In the genomic region with DNA sequence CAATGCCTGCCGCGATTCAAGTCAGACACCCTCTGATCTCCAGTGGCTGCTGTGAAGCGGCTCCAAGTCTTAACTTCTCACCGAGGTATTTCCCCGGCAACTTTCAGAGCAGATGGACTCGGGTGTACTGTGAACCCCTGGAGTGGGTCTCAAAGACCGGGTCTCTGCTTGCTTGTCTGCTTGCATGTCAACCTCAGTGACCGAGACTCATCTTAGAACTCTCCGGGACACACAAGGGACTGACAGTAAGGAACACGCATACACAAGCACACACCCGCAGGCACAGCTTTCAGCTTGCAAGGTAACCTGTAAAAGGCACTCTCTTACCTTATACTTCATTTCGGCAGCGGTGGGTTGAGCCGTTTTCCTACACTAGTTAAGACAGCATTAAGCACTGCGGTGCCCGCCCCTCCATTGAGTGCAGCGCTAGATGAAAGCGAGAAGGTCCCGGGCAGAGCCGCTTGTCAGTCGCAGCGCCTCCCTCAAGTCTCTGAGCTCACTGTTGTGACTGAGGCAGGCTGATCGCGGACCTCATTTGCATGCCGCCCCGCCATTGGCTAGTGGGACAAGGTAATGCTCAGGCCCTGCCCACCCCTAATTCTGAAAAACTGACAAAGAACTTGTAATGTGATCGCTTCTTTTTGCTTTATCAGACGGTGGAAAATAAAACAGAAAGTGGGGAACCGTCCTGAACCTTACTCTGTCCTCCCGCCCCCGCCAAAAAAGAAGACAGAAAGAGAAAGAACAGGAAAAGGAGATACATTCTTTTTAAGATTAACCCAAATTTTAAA, we compare ENCODE assay signal across 1 cellular context.
TF ChIP-seq lines count a peak whose summit lies in the region.

A gene with protein sequence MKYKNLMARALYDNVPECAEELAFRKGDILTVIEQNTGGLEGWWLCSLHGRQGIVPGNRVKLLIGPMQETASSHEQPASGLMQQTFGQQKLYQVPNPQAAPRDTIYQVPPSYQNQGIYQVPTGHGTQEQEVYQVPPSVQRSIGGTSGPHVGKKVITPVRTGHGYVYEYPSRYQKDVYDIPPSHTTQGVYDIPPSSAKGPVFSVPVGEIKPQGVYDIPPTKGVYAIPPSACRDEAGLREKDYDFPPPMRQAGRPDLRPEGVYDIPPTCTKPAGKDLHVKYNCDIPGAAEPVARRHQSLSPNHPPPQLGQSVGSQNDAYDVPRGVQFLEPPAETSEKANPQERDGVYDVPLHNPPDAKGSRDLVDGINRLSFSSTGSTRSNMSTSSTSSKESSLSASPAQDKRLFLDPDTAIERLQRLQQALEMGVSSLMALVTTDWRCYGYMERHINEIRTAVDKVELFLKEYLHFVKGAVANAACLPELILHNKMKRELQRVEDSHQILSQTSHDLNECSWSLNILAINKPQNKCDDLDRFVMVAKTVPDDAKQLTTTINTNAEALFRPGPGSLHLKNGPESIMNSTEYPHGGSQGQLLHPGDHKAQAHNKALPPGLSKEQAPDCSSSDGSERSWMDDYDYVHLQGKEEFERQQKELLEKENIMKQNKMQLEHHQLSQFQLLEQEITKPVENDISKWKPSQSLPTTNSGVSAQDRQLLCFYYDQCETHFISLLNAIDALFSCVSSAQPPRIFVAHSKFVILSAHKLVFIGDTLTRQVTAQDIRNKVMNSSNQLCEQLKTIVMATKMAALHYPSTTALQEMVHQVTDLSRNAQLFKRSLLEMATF (minus strand): TSS at position 492 of the 791 bp plus-strand sequence. CDS start 153 bp downstream, at position 339.

TF ChIP-seq in HepG2, 621 proteins besides CTCF, POLR2A, EP300 and RAD21 (continued from another document and continues in another):
- TF ChIP-seq WIZ (CRISPR knock-in tag; IDR thresholded peaks at IDR 0.05) (0 out of 2 replicates have a peak, but pooled peaks have one; percentile 23), ZNF207 (IDR thresholded peaks at IDR 0.05; ENCODE audit: borderline replicate concordance) (no peak), ZNF292 (CRISPR knock-in tag; IDR thresholded peaks at IDR 0.05; ENCODE audit: borderline replicate concordance, low read depth) (peak; percentile 91), CBX2 (IDR thresholded peaks at IDR 0.05; ENCODE audit: low read depth, low read length) (no peak), CBX2 (CRISPR knock-in tag; IDR thresholded peaks at IDR 0.05; ENCODE audit: low read depth) (no peak), MZF1 (CRISPR knock-in tag; IDR thresholded peaks at IDR 0.05; ENCODE audit: borderline replicate concordance) (no peak), ZFP82 (CRISPR knock-in tag; IDR thresholded peaks at IDR 0.05; ENCODE audit: borderline replicate concordance) (peak; percentile 19; the same call in 1 of the 2 replicates), REL (CRISPR knock-in tag; conservative IDR thresholded peaks at IDR 0.05) (no peak), ZNF703 (CRISPR knock-in tag; IDR thresholded peaks at IDR 0.05; ENCODE audit: borderline replicate concordance) (no peak), HDAC2 (CRISPR knock-in tag; IDR thresholded peaks at IDR 0.05) (0 out of 2 replicates have a peak, but pooled peaks have one; percentile 31), ZNF891 (CRISPR knock-in tag; IDR thresholded peaks at IDR 0.05) (peak; percentile 95), ZNF589 (CRISPR knock-in tag; conservative IDR thresholded peaks at IDR 0.05) (no peak), HNRNPL (IDR thresholded peaks at IDR 0.05; ENCODE audit: low read depth, low read length) (peak; percentile 64; the same call in 1 of the 2 replicates), PHF20 (CRISPR knock-in tag; IDR thresholded peaks at IDR 0.05) (no peak), ZNF563 (CRISPR knock-in tag; IDR thresholded peaks at IDR 0.05) (no peak), YY1 (IDR thresholded peaks at IDR 0.05; ENCODE audit: insufficient read depth, insufficient replicate concordance, low read depth, low read length) (peak; percentile 55), MTF2 (CRISPR knock-in tag; IDR thresholded peaks at IDR 0.05; ENCODE audit: borderline replicate concordance) (no peak), RFX5 (IDR thresholded peaks at IDR 0.05; ENCODE audit: low read depth, low read length) (peak; percentile 32; the same call in 1 of the 2 replicates), NFIB (CRISPR knock-in tag; IDR thresholded peaks at IDR 0.05; ENCODE audit: borderline replicate concordance) (no peak), KDM5B (CRISPR knock-in tag; IDR thresholded peaks at IDR 0.05; ENCODE audit: borderline replicate concordance) (peak; percentile 83; the same call in 1 of the 2 replicates), ZNF263 (CRISPR knock-in tag; IDR thresholded peaks at IDR 0.05) (0 out of 2 replicates have a peak, but pooled peaks have one; percentile 14), AGO1 (IDR thresholded peaks at IDR 0.05; ENCODE audit: low read depth, low read length, poor library complexity, severe bottlenecking) (peak; percentile 33)
- TF ChIP-seq, protein P1, sequence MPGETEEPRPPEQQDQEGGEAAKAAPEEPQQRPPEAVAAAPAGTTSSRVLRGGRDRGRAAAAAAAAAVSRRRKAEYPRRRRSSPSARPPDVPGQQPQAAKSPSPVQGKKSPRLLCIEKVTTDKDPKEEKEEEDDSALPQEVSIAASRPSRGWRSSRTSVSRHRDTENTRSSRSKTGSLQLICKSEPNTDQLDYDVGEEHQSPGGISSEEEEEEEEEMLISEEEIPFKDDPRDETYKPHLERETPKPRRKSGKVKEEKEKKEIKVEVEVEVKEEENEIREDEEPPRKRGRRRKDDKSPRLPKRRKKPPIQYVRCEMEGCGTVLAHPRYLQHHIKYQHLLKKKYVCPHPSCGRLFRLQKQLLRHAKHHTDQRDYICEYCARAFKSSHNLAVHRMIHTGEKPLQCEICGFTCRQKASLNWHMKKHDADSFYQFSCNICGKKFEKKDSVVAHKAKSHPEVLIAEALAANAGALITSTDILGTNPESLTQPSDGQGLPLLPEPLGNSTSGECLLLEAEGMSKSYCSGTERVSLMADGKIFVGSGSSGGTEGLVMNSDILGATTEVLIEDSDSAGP (CRISPR knock-in tag; IDR thresholded peaks at IDR 0.05; ENCODE audit: borderline replicate concordance), result peak; percentile 78; the same call in 1 of the 2 replicates
- TF ChIP-seq, protein P2, sequence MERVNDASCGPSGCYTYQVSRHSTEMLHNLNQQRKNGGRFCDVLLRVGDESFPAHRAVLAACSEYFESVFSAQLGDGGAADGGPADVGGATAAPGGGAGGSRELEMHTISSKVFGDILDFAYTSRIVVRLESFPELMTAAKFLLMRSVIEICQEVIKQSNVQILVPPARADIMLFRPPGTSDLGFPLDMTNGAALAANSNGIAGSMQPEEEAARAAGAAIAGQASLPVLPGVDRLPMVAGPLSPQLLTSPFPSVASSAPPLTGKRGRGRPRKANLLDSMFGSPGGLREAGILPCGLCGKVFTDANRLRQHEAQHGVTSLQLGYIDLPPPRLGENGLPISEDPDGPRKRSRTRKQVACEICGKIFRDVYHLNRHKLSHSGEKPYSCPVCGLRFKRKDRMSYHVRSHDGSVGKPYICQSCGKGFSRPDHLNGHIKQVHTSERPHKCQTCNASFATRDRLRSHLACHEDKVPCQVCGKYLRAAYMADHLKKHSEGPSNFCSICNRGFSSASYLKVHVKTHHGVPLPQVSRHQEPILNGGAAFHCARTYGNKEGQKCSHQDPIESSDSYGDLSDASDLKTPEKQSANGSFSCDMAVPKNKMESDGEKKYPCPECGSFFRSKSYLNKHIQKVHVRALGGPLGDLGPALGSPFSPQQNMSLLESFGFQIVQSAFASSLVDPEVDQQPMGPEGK (CRISPR knock-in tag; IDR thresholded peaks at IDR 0.05), result peak; percentile 38
- TF ChIP-seq, protein P3, sequence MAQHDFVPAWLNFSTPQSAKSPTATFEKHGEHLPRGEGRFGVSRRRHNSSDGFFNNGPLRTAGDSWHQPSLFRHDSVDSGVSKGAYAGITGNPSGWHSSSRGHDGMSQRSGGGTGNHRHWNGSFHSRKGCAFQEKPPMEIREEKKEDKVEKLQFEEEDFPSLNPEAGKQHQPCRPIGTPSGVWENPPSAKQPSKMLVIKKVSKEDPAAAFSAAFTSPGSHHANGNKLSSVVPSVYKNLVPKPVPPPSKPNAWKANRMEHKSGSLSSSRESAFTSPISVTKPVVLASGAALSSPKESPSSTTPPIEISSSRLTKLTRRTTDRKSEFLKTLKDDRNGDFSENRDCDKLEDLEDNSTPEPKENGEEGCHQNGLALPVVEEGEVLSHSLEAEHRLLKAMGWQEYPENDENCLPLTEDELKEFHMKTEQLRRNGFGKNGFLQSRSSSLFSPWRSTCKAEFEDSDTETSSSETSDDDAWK (CRISPR knock-in tag; IDR thresholded peaks at IDR 0.05), result no peak
- TF ChIP-seq, protein P4, sequence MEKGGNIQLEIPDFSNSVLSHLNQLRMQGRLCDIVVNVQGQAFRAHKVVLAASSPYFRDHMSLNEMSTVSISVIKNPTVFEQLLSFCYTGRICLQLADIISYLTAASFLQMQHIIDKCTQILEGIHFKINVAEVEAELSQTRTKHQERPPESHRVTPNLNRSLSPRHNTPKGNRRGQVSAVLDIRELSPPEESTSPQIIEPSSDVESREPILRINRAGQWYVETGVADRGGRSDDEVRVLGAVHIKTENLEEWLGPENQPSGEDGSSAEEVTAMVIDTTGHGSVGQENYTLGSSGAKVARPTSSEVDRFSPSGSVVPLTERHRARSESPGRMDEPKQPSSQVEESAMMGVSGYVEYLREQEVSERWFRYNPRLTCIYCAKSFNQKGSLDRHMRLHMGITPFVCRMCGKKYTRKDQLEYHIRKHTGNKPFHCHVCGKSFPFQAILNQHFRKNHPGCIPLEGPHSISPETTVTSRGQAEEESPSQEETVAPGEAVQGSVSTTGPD (CRISPR knock-in tag; IDR thresholded peaks at IDR 0.05), result no peak
- TF ChIP-seq, protein P5, sequence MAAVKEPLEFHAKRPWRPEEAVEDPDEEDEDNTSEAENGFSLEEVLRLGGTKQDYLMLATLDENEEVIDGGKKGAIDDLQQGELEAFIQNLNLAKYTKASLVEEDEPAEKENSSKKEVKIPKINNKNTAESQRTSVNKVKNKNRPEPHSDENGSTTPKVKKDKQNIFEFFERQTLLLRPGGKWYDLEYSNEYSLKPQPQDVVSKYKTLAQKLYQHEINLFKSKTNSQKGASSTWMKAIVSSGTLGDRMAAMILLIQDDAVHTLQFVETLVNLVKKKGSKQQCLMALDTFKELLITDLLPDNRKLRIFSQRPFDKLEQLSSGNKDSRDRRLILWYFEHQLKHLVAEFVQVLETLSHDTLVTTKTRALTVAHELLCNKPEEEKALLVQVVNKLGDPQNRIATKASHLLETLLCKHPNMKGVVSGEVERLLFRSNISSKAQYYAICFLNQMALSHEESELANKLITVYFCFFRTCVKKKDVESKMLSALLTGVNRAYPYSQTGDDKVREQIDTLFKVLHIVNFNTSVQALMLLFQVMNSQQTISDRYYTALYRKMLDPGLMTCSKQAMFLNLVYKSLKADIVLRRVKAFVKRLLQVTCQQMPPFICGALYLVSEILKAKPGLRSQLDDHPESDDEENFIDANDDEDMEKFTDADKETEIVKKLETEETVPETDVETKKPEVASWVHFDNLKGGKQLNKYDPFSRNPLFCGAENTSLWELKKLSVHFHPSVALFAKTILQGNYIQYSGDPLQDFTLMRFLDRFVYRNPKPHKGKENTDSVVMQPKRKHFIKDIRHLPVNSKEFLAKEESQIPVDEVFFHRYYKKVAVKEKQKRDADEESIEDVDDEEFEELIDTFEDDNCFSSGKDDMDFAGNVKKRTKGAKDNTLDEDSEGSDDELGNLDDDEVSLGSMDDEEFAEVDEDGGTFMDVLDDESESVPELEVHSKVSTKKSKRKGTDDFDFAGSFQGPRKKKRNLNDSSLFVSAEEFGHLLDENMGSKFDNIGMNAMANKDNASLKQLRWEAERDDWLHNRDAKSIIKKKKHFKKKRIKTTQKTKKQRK (IDR thresholded peaks at IDR 0.05; ENCODE audit: low read length), result no peak
- TF ChIP-seq, protein P6, sequence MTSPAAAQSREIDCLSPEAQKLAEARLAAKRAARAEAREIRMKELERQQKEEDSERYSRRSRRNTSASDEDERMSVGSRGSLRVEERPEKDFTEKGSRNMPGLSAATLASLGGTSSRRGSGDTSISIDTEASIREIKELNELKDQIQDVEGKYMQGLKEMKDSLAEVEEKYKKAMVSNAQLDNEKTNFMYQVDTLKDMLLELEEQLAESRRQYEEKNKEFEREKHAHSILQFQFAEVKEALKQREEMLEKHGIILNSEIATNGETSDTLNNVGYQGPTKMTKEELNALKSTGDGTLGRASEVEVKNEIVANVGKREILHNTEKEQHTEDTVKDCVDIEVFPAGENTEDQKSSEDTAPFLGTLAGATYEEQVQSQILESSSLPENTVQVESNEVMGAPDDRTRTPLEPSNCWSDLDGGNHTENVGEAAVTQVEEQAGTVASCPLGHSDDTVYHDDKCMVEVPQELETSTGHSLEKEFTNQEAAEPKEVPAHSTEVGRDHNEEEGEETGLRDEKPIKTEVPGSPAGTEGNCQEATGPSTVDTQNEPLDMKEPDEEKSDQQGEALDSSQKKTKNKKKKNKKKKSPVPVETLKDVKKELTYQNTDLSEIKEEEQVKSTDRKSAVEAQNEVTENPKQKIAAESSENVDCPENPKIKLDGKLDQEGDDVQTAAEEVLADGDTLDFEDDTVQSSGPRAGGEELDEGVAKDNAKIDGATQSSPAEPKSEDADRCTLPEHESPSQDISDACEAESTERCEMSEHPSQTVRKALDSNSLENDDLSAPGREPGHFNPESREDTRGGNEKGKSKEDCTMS (CRISPR knock-in tag; conservative IDR thresholded peaks at IDR 0.05), result no peak
- TF ChIP-seq, protein P7, sequence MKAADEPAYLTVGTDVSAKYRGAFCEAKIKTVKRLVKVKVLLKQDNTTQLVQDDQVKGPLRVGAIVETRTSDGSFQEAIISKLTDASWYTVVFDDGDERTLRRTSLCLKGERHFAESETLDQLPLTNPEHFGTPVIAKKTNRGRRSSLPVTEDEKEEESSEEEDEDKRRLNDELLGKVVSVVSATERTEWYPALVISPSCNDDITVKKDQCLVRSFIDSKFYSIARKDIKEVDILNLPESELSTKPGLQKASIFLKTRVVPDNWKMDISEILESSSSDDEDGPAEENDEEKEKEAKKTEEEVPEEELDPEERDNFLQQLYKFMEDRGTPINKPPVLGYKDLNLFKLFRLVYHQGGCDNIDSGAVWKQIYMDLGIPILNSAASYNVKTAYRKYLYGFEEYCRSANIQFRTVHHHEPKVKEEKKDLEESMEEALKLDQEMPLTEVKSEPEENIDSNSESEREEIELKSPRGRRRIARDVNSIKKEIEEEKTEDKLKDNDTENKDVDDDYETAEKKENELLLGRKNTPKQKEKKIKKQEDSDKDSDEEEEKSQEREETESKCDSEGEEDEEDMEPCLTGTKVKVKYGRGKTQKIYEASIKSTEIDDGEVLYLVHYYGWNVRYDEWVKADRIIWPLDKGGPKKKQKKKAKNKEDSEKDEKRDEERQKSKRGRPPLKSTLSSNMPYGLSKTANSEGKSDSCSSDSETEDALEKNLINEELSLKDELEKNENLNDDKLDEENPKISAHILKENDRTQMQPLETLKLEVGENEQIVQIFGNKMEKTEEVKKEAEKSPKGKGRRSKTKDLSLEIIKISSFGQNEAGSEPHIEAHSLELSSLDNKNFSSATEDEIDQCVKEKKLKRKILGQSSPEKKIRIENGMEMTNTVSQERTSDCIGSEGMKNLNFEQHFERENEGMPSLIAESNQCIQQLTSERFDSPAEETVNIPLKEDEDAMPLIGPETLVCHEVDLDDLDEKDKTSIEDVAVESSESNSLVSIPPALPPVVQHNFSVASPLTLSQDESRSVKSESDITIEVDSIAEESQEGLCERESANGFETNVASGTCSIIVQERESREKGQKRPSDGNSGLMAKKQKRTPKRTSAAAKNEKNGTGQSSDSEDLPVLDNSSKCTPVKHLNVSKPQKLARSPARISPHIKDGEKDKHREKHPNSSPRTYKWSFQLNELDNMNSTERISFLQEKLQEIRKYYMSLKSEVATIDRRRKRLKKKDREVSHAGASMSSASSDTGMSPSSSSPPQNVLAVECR (CRISPR knock-in tag; IDR thresholded peaks at IDR 0.05; ENCODE audit: borderline replicate concordance), result peak; percentile 88
- TF ChIP-seq, protein P8, sequence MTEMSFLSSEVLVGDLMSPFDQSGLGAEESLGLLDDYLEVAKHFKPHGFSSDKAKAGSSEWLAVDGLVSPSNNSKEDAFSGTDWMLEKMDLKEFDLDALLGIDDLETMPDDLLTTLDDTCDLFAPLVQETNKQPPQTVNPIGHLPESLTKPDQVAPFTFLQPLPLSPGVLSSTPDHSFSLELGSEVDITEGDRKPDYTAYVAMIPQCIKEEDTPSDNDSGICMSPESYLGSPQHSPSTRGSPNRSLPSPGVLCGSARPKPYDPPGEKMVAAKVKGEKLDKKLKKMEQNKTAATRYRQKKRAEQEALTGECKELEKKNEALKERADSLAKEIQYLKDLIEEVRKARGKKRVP (CRISPR knock-in tag; IDR thresholded peaks at IDR 0.05), result no peak
